10 cellular contexts compared by ENCODE assay signal in genomic region chr12:54082402-54082892, GRCh38. TPM values are rescaled to one million over a fixed set of nuclear protein-coding genes. Genes with fewer than 3 reads are reported as not detected.
A peak's percentile ranks its signal among the peaks of the same experiment; 100 is the strongest.
DNase-seq lines count a peak whose midpoint lies in the region; ATAC-seq and TF ChIP-seq lines count a peak whose summit lies in the region.
"Had no signal": no experiment of that assay in that cellular context is flagged by ENCODE, and none has a peak within 500 bp of the region (broad histone marks: within the 10 kb centered on the region; RNA-seq: fewer than 3 reads in every experiment).

No MANE protein-coding gene starts in this region.

- H3K4me1 Mint-ChIP-seq in natural killer cell = peaks cover 36 to 38% of the 10 kb centered on the region in 2 donors

- H3K9me3 ChIP-seq in A673 (ENCODE audit: low read depth, low read length, poor library complexity, severe bottlenecking) = no peaks in the 10 kb centered on the region
- H3K9me3 ChIP-seq: neutrophil had no signal

- peaks cover 7 to 8% of the 10 kb centered on the region in 2 donors for H3K27me3 Mint-ChIP-seq in natural killer cell (ENCODE audit: low read depth in 2 of 2)

- intact Hi-C loops in A673 (cut with micrococcal nuclease; ENCODE audit: unreplicated experiment) = no loop called here
- intact Hi-C loops in natural killer cell (cut with micrococcal nuclease) = loop anchor here (10.0 kb wide), 1 partner anchor 48 kb away; the partner anchor contains the start of gene HOXC5

- no peaks in the 10 kb centered on the region for H3K9me3 Mint-ChIP-seq in natural killer cell

- CTCF ChIA-PET in A673 (lab: Charles Lee) = interaction anchor here (0.6 kb wide), 1 partner anchor 243 kb away, joined by 14 read pairs; the partner anchor contains the start of gene COPZ1

- no peaks in the 10 kb centered on the region for H3K36me3 Mint-ChIP-seq in natural killer cell

- H3K36me3 ChIP-seq in A673 (ENCODE audit: insufficient read depth, low read length, poor library complexity, severe bottlenecking) = no peaks in the 10 kb centered on the region
- H3K36me3 ChIP-seq: neutrophil had no signal

- H3K4me3 Mint-ChIP-seq in natural killer cell = peak overlapping the region; percentile 95

- no peak overlapping the region for H3K27ac ChIP-seq in A673 (ENCODE audit: low read depth, low read length, poor library complexity, severe bottlenecking)
- H3K27ac ChIP-seq: neutrophil, VCaP had no signal

- no TSS peak for BruUV-seq in A673 (replicated peaks; lab: Mats Ljungman, UMichigan)

- DNase-seq in A673 (ENCODE audit: low spot score) (peak; percentile 45), MV-4-11 (lab: John Stamatoyannopoulos, UW) (peak; percentile 4), natural killer cell (peak; percentile 61), NCI-H187 (lab: John Stamatoyannopoulos, UW) (no peak), AG08395 (ENCODE audit: low spot score) (no peak)
- DNase-seq in activated naive CD4-positive, alpha-beta T cell treated with Interleukin-2 at 50 U/mL for 16 hours = peak; percentile 41

- ATAC-seq in natural killer cell (peak in 2 of 3 donors; percentile 64 to 66), HG02938 (IDR thresholded peaks at IDR 0.05; ENCODE audit: unreplicated experiment) (no peak), GM19328 (IDR thresholded peaks at IDR 0.05; ENCODE audit: unreplicated experiment) (no peak)

- peak overlapping the region; percentile 35 for H3K4me3 ChIP-seq in A673 (ENCODE audit: low read depth, low read length, poor library complexity, severe bottlenecking)

- POLR2A ChIA-PET in A673 (lab: Charles Lee; ENCODE audit: low non-redundant PET) = no interaction called here

- TF ChIP-seq CTCF in A673 (conservative IDR thresholded peaks at IDR 0.05; ENCODE audit: low read depth, low read length) = no peak
- TF ChIP-seq CTCF in natural killer cell (IDR thresholded peaks at IDR 0.05) = no peak

- H3K27me3 ChIP-seq in A673 (replicated peaks; ENCODE audit: insufficient read depth, low read depth, low read length, poor library complexity) = no peaks in the 10 kb centered on the region

- H3K4me1 ChIP-seq in A673 (ENCODE audit: insufficient read depth, low read length, poor library complexity, severe bottlenecking) = peaks cover 6% of the 10 kb centered on the region

- peak overlapping the region; percentile 90 to 99 for H3K27ac Mint-ChIP-seq in natural killer cell

RNA-seq across cellular contexts. Expression of gene HOXC4, which starts 28.8 kb away (rescaled TPM):
- total RNA-seq in A673 (2021) (9.6 and 9.8 TPM in 2 replicates), natural killer cell (1 to 10 TPM in 2 of 3 donors, under 1 TPM in 1; 0.95 to 3.2 (median 1.8) TPM)

RNA-seq across cellular contexts. Expression of gene HOXC5, which starts 49.6 kb away (rescaled TPM):
- total RNA-seq in A673 (2021) (1.6 and 1.9 TPM in 2 replicates), natural killer cell (under 1 TPM in 1 of 3 donors, not detected in 2; 0.20 TPM)

RNA-seq across cellular contexts. Expression of gene HOXC6, which starts 54.2 kb away (rescaled TPM):
- total RNA-seq in A673 (2021) = 20.8 and 22.3 TPM in 2 replicates
- not detected for total RNA-seq in natural killer cell

Comparison
In these comparisons a context has a peak if more than half of its experiments do, and no peak if none do; other contexts are left out.
1. DNase-seq: peak in A673 (single experiment), MV-4-11 (single experiment), activated naive CD4-positive, alpha-beta T cell treated with Interleukin-2 at 50 U/mL for 16 hours (single experiment) and natural killer cell (single experiment); none in NCI-H187 (0 of 2) and AG08395 (single experiment).
2. ATAC-seq: peak in natural killer cell (2 of 3); none in HG02938 (single experiment) and GM19328 (single experiment).
3. RNA of gene HOXC6, which starts 54.2 kb away (total RNA-seq): 20.8 to 22.3 TPM in A673; not detected in natural killer cell; every median in the first group is over 10 times any median in the second.